ENCODE assay signal across 11 cellular contexts in the genomic region with DNA sequence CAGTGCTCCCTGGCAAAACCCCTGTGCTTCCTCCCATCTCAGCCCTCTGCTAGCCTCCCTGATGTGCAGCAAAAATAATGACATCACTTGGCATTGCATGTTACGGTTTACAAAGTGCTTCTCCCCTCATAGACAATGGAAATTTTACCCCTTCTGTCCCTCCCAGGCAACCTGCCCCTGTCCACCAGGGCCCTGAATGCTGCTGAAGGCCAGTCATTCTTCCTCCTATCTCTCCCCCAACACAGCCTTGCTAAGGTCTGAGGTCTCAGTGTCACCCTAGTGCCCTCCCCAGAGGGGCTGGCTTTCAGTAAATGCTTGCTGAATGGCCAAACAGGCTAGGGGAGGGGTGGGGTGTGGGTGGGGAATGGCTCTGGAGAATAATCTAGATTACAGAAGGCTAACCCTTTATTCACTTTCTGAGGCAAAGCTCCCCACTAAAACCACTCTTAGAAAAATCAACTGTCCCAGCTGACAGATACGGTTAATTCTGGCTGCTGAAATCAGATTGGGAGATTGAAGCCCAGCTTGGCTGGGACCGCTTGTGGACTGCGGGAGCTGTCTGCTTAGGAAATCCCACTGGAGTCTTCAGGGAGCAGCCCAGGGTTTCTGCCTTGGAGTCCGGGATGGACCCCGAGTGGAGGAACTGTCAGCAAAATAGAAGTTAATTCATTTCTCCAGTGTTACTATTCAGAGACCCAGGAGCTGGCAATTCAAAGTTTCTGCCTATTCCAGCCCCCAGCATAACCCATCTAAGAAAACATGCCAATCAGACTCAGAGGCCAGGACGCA. TPM values are rescaled to one million over a fixed set of nuclear protein-coding genes. Genes with fewer than 3 reads are reported as not detected.
DNase-seq lines count a peak whose midpoint lies in the region; ATAC-seq and TF ChIP-seq lines count a peak whose summit lies in the region.
"Had no signal": no experiment of that assay in that cellular context is flagged by ENCODE, and none has a peak within 500 bp of the region (broad histone marks: within the 10 kb centered on the region; RNA-seq: fewer than 3 reads in every experiment).

No MANE protein-coding gene starts in this region.

- H3K9me3 Mint-ChIP-seq in CD8-positive, alpha-beta T cell = no peaks in the 10 kb centered on the region
- H3K9me3 Mint-ChIP-seq in effector memory CD8-positive, alpha-beta T cell = no peaks in the 10 kb centered on the region

- no peak overlapping the region for H3K27ac ChIP-seq in CD8-positive, alpha-beta T cell (ENCODE audit: low read depth, low read length)
- H3K27ac ChIP-seq in neutrophil (peak overlapping the region; percentile 92), lower lobe of right lung (no peak overlapping the region)
- H3K27ac ChIP-seq: SJCRH30 had no signal

- peaks cover 19% of the 10 kb centered on the region for H3K36me3 Mint-ChIP-seq in CD8-positive, alpha-beta T cell
- peaks cover 5% of the 10 kb centered on the region for H3K36me3 Mint-ChIP-seq in effector memory CD8-positive, alpha-beta T cell (ENCODE audit: insufficient read depth)

- TF ChIP-seq CTCF in CD8-positive, alpha-beta T cell (IDR thresholded peaks at IDR 0.05) = no peak
- TF ChIP-seq CTCF in neutrophil (IDR thresholded peaks at IDR 0.05) (no peak), lower lobe of right lung (IDR thresholded peaks at IDR 0.05) (no peak)

- peaks cover 92% of the 10 kb centered on the region for H3K4me1 Mint-ChIP-seq in CD8-positive, alpha-beta T cell (ENCODE audit: low read depth)
- peaks cover 69 to 86% of the 10 kb centered on the region in 2 donors for H3K4me1 Mint-ChIP-seq in effector memory CD8-positive, alpha-beta T cell (ENCODE audit: low read depth in 2 of 2)

- no peaks in the 10 kb centered on the region for H3K9me3 ChIP-seq in CD8-positive, alpha-beta T cell (ENCODE audit: low read length)
- H3K9me3 ChIP-seq in neutrophil (no peaks in the 10 kb centered on the region), lower lobe of right lung (no peaks in the 10 kb centered on the region)
- H3K9me3 ChIP-seq: SJCRH30 had no signal

- CTCF ChIA-PET in CD8-positive, alpha-beta T cell (lab: Charles Lee) = interaction anchor here (1.0 kb wide), 2 partner anchors 31 to 67 kb away, joined by 3 read pairs; no protein-coding TSS in a partner anchor

- POLR2A ChIA-PET in CD8-positive, alpha-beta T cell (lab: Charles Lee) = interaction anchor here (1.3 kb wide), 1 partner anchor 19 kb away, joined by 6 read pairs; no protein-coding TSS in a partner anchor

- H3K4me3 Mint-ChIP-seq in CD8-positive, alpha-beta T cell = peak overlapping the region; percentile 48
- peak overlapping the region; percentile 24 to 25 for H3K4me3 Mint-ChIP-seq in effector memory CD8-positive, alpha-beta T cell

- H3K4me1 ChIP-seq in CD8-positive, alpha-beta T cell (ENCODE audit: insufficient read depth, low read length) = peaks cover 58% of the 10 kb centered on the region
- peaks cover 81 to 88% of the 10 kb centered on the region in 2 experiments for H3K4me1 ChIP-seq in neutrophil (ENCODE audit: control insufficient read depth in 1 of 2, insufficient read depth in 1 of 2, low read depth in 1 of 2, low read length in 1 of 2)
- peaks cover 83% of the 10 kb centered on the region for H3K4me1 ChIP-seq in lower lobe of right lung
- H3K4me1 ChIP-seq: SJCRH30 had no signal

- H3K27me3 ChIP-seq in CD8-positive, alpha-beta T cell (ENCODE audit: insufficient read depth, low read length) = no peaks in the 10 kb centered on the region
- H3K27me3 ChIP-seq in neutrophil (no peaks in the 10 kb centered on the region), lower lobe of right lung (ENCODE audit: low read depth) (no peaks in the 10 kb centered on the region)
- H3K27me3 ChIP-seq: SJCRH30 had no signal

- H3K4me3 ChIP-seq in CD8-positive, alpha-beta T cell (ENCODE audit: low read depth, low read length) = no peak overlapping the region
- no peak overlapping the region for H3K4me3 ChIP-seq in neutrophil (ENCODE audit: low read depth in 1 of 2, low read length in 1 of 2)
- no peak overlapping the region for H3K4me3 ChIP-seq in lower lobe of right lung
- H3K4me3 ChIP-seq: SJCRH30 had no signal

- H3K27ac Mint-ChIP-seq in CD8-positive, alpha-beta T cell = peak overlapping the region; percentile 88
- peak overlapping the region; percentile 69 to 79 for H3K27ac Mint-ChIP-seq in effector memory CD8-positive, alpha-beta T cell

- no peaks in the 10 kb centered on the region for H3K27me3 Mint-ChIP-seq in CD8-positive, alpha-beta T cell (ENCODE audit: low read depth)
- H3K27me3 Mint-ChIP-seq in effector memory CD8-positive, alpha-beta T cell = no peaks in the 10 kb centered on the region

- no peaks in the 10 kb centered on the region for H3K36me3 ChIP-seq in CD8-positive, alpha-beta T cell (ENCODE audit: insufficient read depth, low read length)
- H3K36me3 ChIP-seq in neutrophil (no peaks in the 10 kb centered on the region), lower lobe of right lung (no peaks in the 10 kb centered on the region)

- ATAC-seq in CD8-positive, alpha-beta T cell = no peak
- ATAC-seq in effector memory CD8-positive, alpha-beta T cell (replicated peaks) = no peak
- ATAC-seq in lower lobe of right lung (no peak), GM21526 (IDR thresholded peaks at IDR 0.05; ENCODE audit: low FRiP score, unreplicated experiment) (no peak)

- no peak for DNase-seq in CD8-positive, alpha-beta T cell
- DNase-seq in OCI-M1 (lab: John Stamatoyannopoulos, UW) (peak; percentile 63), lower lobe of right lung (no peak), NCI-H2107 (lab: John Stamatoyannopoulos, UW) (no peak), NCI-H2227 treated with DMSO at 0.1 percent for 48 hours (lab: John Stamatoyannopoulos, UW) (no peak)
- DNase-seq in effector memory CD8-positive, alpha-beta T cell = no peak
- DNase-seq: DMS 273 treated with DMSO at 0.1 percent for 48 hours, NCI-H1092, SJCRH30 had no signal

- intact Hi-C loops in CD8-positive, alpha-beta T cell (cut with DNase I, micrococcal nuclease) = loop anchor here (10.0 kb wide), 2 partner anchors 367 to 1227 kb away; a partner anchor contains a TSS
- intact Hi-C loops in lower lobe of right lung (cut with DNase I) = no loop called here

RNA-seq across cellular contexts. Expression of a gene that starts 22.9 kb away (rescaled TPM):
- total RNA-seq in CD8-positive, alpha-beta T cell = 10 to 100 TPM; 47.6 to 51.9 TPM
- total RNA-seq in lower lobe of right lung = 129 TPM
